19 cellular contexts compared by ENCODE assay signal in genomic region chr3:195696632-195697278, GRCh38. TPM values are rescaled to one million over a fixed set of nuclear protein-coding genes. Genes with fewer than 3 reads are reported as not detected.
DNase-seq lines count a peak whose midpoint lies in the region; ATAC-seq and TF ChIP-seq lines count a peak whose summit lies in the region.
"Had no signal": no experiment of that assay in that cellular context is flagged by ENCODE, and none has a peak within 500 bp of the region (broad histone marks: within the 10 kb centered on the region; RNA-seq: fewer than 3 reads in every experiment).

No MANE protein-coding gene starts in this region.

- no peak overlapping the region for H3K4me3 Mint-ChIP-seq in WTC11
- H3K4me3 Mint-ChIP-seq: activated naive CD4-positive, alpha-beta T cell treated with anti-CD3 and anti-CD28 coated beads for 36 hours; nephron had no signal

- peaks cover 5% of the 10 kb centered on the region; the same call in 1 of the 2 replicates for H3K36me3 Mint-ChIP-seq in WTC11

- CTCF ChIA-PET in WTC11 (lab: Charles Lee) = interaction anchor here (1.3 to 2.6 kb wide), 3 partner anchors 51 to 163 kb away, joined by 3 to 10 read pairs (median 5); no protein-coding TSS in a partner anchor

- no peak for TF ChIP-seq CTCF in WTC11 (IDR thresholded peaks at IDR 0.05)
- no peak for TF ChIP-seq CTCF in GM13977 (IDR thresholded peaks at IDR 0.05; ENCODE audit: extremely low read depth, insufficient read depth, missing control alignments)

- intact Hi-C loops in sciatic nerve (cut with DNase I) = no loop called here

- in situ Hi-C loops in GM13977 (cut with MboI; ENCODE audit: low pct_unique_long_range_greater_than_20kb, low sequenced_read_pairs, unreplicated experiment) = no loop called here

- no peak overlapping the region for H3K4me3 ChIP-seq in H7 (ENCODE audit: insufficient read depth, low read depth, low read length)
- H3K4me3 ChIP-seq: colonic mucosa had no signal

- no peaks in the 10 kb centered on the region; the same call in 1 of the 2 replicates for H3K27me3 Mint-ChIP-seq in WTC11 (ENCODE audit: low read depth)

- POLR2A ChIA-PET in WTC11 (lab: Charles Lee) = interaction anchor here (0.5 kb wide), 1 partner anchor 33 kb away, joined by 4 read pairs; no protein-coding TSS in a partner anchor

- H3K4me1 Mint-ChIP-seq in WTC11 = peaks cover 29% of the 10 kb centered on the region

- H3K27me3 ChIP-seq in H7 (ENCODE audit: control insufficient read depth, insufficient read depth, low read length) = no peaks in the 10 kb centered on the region
- H3K27me3 ChIP-seq: colonic mucosa had no signal

- H3K36me3 ChIP-seq in H7 (replicated peaks; ENCODE audit: control insufficient read depth, insufficient read depth, low read length) = peaks cover 3% of the 10 kb centered on the region

- DNase-seq in H7 (peak; percentile 79), WTC11 (ENCODE audit: low spot score) (no peak), islet precursor cell (peak; percentile 57), sciatic nerve (ENCODE audit: low spot score) (peak; percentile 61), epidermal melanocyte (ENCODE audit: insufficient read length, low spot score) (no peak), GM13977 (ENCODE audit: low spot score) (no peak)
- DNase-seq: activated naive CD4-positive, alpha-beta T cell treated with anti-CD3 and anti-CD28 coated beads for 36 hours; AML-193; colonic mucosa; GOT3; Karpas-422; mesendoderm; NCI-H1105; NCI-H2171; NCI-H69; SHP77 treated with DMSO at 0.1 percent for 48 hours; T-helper 1 cell had no signal

- no peaks in the 10 kb centered on the region for H3K9me3 Mint-ChIP-seq in WTC11
- H3K9me3 Mint-ChIP-seq: activated naive CD4-positive, alpha-beta T cell treated with anti-CD3 and anti-CD28 coated beads for 36 hours; nephron had no signal

- peak overlapping the region; percentile 52; the same call in 1 of the 2 replicates for H3K27ac Mint-ChIP-seq in WTC11
- H3K27ac Mint-ChIP-seq: activated naive CD4-positive, alpha-beta T cell treated with anti-CD3 and anti-CD28 coated beads for 36 hours had no signal

- ATAC-seq in WTC11 (peak; percentile 13), sciatic nerve (no peak), GM18511 (IDR thresholded peaks at IDR 0.05; ENCODE audit: unreplicated experiment) (no peak)

TF ChIP-seq in WTC11, 78 proteins besides CTCF, POLR2A, EP300 and RAD21:
- 0 out of 2 replicates have a peak, but pooled peaks have one; percentile 32 for TF ChIP-seq NFE2L1 (CRISPR knock-in tag; IDR thresholded peaks at IDR 0.05)
- no peak for TF ChIP-seq E2F1 (CRISPR knock-in tag; IDR thresholded peaks at IDR 0.05)
- no peak for TF ChIP-seq OVOL2 (CRISPR knock-in tag; IDR thresholded peaks at IDR 0.05; ENCODE audit: borderline replicate concordance)
- no peak for TF ChIP-seq HMGA2 (CRISPR knock-in tag; IDR thresholded peaks at IDR 0.05)
- no peak for TF ChIP-seq ATF6 (CRISPR knock-in tag; IDR thresholded peaks at IDR 0.05)
- TF ChIP-seq, protein P1, sequence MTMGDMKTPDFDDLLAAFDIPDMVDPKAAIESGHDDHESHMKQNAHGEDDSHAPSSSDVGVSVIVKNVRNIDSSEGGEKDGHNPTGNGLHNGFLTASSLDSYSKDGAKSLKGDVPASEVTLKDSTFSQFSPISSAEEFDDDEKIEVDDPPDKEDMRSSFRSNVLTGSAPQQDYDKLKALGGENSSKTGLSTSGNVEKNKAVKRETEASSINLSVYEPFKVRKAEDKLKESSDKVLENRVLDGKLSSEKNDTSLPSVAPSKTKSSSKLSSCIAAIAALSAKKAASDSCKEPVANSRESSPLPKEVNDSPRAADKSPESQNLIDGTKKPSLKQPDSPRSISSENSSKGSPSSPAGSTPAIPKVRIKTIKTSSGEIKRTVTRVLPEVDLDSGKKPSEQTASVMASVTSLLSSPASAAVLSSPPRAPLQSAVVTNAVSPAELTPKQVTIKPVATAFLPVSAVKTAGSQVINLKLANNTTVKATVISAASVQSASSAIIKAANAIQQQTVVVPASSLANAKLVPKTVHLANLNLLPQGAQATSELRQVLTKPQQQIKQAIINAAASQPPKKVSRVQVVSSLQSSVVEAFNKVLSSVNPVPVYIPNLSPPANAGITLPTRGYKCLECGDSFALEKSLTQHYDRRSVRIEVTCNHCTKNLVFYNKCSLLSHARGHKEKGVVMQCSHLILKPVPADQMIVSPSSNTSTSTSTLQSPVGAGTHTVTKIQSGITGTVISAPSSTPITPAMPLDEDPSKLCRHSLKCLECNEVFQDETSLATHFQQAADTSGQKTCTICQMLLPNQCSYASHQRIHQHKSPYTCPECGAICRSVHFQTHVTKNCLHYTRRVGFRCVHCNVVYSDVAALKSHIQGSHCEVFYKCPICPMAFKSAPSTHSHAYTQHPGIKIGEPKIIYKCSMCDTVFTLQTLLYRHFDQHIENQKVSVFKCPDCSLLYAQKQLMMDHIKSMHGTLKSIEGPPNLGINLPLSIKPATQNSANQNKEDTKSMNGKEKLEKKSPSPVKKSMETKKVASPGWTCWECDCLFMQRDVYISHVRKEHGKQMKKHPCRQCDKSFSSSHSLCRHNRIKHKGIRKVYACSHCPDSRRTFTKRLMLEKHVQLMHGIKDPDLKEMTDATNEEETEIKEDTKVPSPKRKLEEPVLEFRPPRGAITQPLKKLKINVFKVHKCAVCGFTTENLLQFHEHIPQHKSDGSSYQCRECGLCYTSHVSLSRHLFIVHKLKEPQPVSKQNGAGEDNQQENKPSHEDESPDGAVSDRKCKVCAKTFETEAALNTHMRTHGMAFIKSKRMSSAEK (CRISPR knock-in tag; IDR thresholded peaks at IDR 0.05; ENCODE audit: borderline replicate concordance) = no peak
- TF ChIP-seq CREM (CRISPR knock-in tag; IDR thresholded peaks at IDR 0.05) = no peak
- no peak for TF ChIP-seq EMX1 (CRISPR knock-in tag; IDR thresholded peaks at IDR 0.05)
- TF ChIP-seq CREB1 (CRISPR knock-in tag; IDR thresholded peaks at IDR 0.05) = no peak

RNA-seq across cellular contexts. Expression of gene MUC20, which starts 24.0 kb away (rescaled TPM):
- total RNA-seq in H7 (2014; rRNA removed; shearing (Covaris generic)) = 0.52 and 0.69 TPM in 2 replicates
- 0.34 to 0.77 TPM (median 0.57 TPM) in 3 replicates for total RNA-seq in WTC11 (2021)
- total RNA-seq in sciatic nerve = 28.7 TPM

Comparison
In these comparisons a context has a peak if more than half of its experiments do, and no peak if none do; other contexts are left out.
1. DNase-seq: peak in H7 (single experiment), islet precursor cell (single experiment) and sciatic nerve (single experiment); none in WTC11 (single experiment), epidermal melanocyte (single experiment) and GM13977 (single experiment).
2. RNA of gene MUC20, which starts 24.0 kb away (total RNA-seq): 28.7 TPM in sciatic nerve (single experiment); 0.34 to 0.77 TPM in WTC11 and 0.52 to 0.69 TPM in H7; every median in the first group is over 10 times any median in the second.